Comparison of ENCODE assay signal across 8 cellular contexts in the genomic region with DNA sequence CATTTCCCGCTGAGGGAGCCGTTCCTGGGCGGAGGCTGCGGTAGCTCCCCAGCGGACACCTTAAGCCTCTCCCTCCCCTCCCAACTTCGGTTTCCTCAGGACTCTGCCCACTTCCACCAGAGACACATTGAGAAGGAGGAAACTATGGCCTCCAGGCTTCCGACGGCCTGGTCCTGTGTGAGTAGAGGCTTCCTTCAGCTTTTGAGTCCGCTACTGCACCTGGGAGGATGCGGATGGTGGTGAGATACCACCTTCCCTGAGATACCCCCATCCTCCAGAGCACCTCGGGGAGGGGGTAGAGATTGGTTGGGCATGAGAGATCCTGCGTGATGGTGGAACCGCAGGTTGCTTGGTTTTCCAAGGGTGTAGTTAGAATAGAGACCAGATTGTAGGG. TPM values are rescaled to one million over a fixed set of nuclear protein-coding genes. Genes with fewer than 3 reads are reported as not detected.
DNase-seq lines count a peak whose midpoint lies in the region; ATAC-seq and TF ChIP-seq lines count a peak whose summit lies in the region.

No MANE protein-coding gene starts in this region.

- H3K27me3 Mint-ChIP-seq in stimulated activated memory B cell treated with anti-CD40 and anti-IgM and Interleukin-4, amounts not matched to agents 10 μg/mL and 1 μg/mL and 100 μg/mL, for 72 hours: no peaks in the 10 kb centered on the region

- peak overlapping the region; percentile 95 for H3K4me3 Mint-ChIP-seq in stimulated activated memory B cell treated with anti-CD40 and anti-IgM and Interleukin-4, amounts not matched to agents 10 μg/mL and 1 μg/mL and 100 μg/mL, for 72 hours

- no peak for TF ChIP-seq CTCF in VCaP (conservative IDR thresholded peaks at IDR 0.05)
- TF ChIP-seq CTCF in right atrium auricular region (IDR thresholded peaks at IDR 0.05): no peak

- peak overlapping the region; percentile 67 to 89 for H3K4me3 ChIP-seq in right atrium auricular region

- H3K9me3 ChIP-seq in right atrium auricular region: peaks cover 71 to 92% of the 10 kb centered on the region in 2 donors

- H3K4me1 Mint-ChIP-seq in stimulated activated memory B cell treated with anti-CD40 and anti-IgM and Interleukin-4, amounts not matched to agents 10 μg/mL and 1 μg/mL and 100 μg/mL, for 72 hours: peaks cover 27% of the 10 kb centered on the region

- no peak for DNase-seq in right atrium auricular region (ENCODE audit: low spot score)
- DNase-seq in NAMALWA (ENCODE audit: low spot score): no peak
- DNase-seq in pons (ENCODE audit: low spot score): no peak
- no peak for DNase-seq in HPDE6-E6E7 (ENCODE audit: extremely low spot score)
- DNase-seq in HCEC 1CT: no peak

- peaks cover 46% of the 10 kb centered on the region for H3K36me3 ChIP-seq in right atrium auricular region

- H3K4me1 ChIP-seq in right atrium auricular region: peaks cover 0 to 6% of the 10 kb centered on the region in 2 donors

- H3K9me3 Mint-ChIP-seq in stimulated activated memory B cell treated with anti-CD40 and anti-IgM and Interleukin-4, amounts not matched to agents 10 μg/mL and 1 μg/mL and 100 μg/mL, for 72 hours: peaks cover 13% of the 10 kb centered on the region

- no peaks in the 10 kb centered on the region for H3K27me3 ChIP-seq in right atrium auricular region

- peaks cover 63% of the 10 kb centered on the region for H3K36me3 Mint-ChIP-seq in stimulated activated memory B cell treated with anti-CD40 and anti-IgM and Interleukin-4, amounts not matched to agents 10 μg/mL and 1 μg/mL and 100 μg/mL, for 72 hours

- peak overlapping the region; percentile 89 for H3K27ac ChIP-seq in VCaP
- peak overlapping the region; percentile 94 to 99 for H3K27ac ChIP-seq in right atrium auricular region

- ATAC-seq in HG02623 (IDR thresholded peaks at IDR 0.05; ENCODE audit: unreplicated experiment): peak; percentile 10
- ATAC-seq in stimulated activated memory B cell treated with anti-CD40 and anti-IgM and Interleukin-4, amounts not matched to agents 10 μg/mL and 1 μg/mL and 100 μg/mL, for 72 hours: no peak

- peak overlapping the region; percentile 98 for H3K27ac Mint-ChIP-seq in stimulated activated memory B cell treated with anti-CD40 and anti-IgM and Interleukin-4, amounts not matched to agents 10 μg/mL and 1 μg/mL and 100 μg/mL, for 72 hours

RNA-seq across cellular contexts. Expression of gene ZNF274, which starts 1.0 kb away (rescaled TPM):
- 10 to 100 TPM; 17.7 to 25.8 TPM for total RNA-seq in right atrium auricular region

RNA-seq across cellular contexts. Expression of gene ZNF329, which starts 33.2 kb away (rescaled TPM):
- 1 to 10 TPM; 6.9 to 7.9 TPM for total RNA-seq in right atrium auricular region

RNA-seq across cellular contexts. Expression of gene ZNF544, which starts 44.9 kb away (rescaled TPM):
- total RNA-seq in right atrium auricular region: 10 to 100 TPM; 30.1 to 38.4 TPM
